ENCODE assay signal across 32 cellular contexts in the genomic region with DNA sequence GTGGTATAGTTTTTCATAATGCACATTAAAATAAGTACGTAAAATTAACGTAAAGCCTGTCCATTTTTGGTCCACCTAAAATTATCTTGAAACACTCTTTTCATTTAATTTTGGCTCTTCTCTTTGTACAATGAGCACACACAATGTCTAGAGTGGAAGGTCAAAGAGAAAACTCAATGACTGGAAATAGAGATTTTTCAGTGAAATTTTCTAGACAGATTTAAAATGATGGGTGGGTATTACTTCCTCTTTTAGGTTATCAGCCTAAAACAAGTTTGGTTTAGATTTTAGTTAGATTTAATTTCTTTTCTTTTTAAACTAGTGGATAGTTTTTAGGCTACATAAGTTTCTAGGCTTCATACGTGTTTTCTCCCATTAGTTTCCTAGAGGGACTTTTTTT. TPM values are rescaled to one million over a fixed set of nuclear protein-coding genes. Genes with fewer than 3 reads are reported as not detected.
DNase-seq lines count a peak whose midpoint lies in the region; ATAC-seq and TF ChIP-seq lines count a peak whose summit lies in the region.
"Had no signal": no experiment of that assay in that cellular context is flagged by ENCODE, and none has a peak within 500 bp of the region (broad histone marks: within the 10 kb centered on the region; RNA-seq: fewer than 3 reads in every experiment).

No MANE protein-coding gene starts in this region.

- POLR2A ChIA-PET in activated B cell treated with CpG ODN at 0.5 μM for 24 hours (lab: Charles Lee): interaction anchor here (0.9 kb wide), 1 partner anchor 13 kb away, joined by 3 read pairs; no protein-coding TSS in a partner anchor

- CTCF ChIA-PET in activated B cell treated with CpG ODN at 0.5 μM for 24 hours (lab: Charles Lee): interaction anchor here (0.9 to 1.1 kb wide), 2 partner anchors 29 to 108 kb away, joined by 3 read pairs; no protein-coding TSS in a partner anchor
- CTCF ChIA-PET in activated naive CD4-positive, alpha-beta T cell treated with anti-CD3 and anti-CD28 coated beads for 36 hours (lab: Charles Lee): interaction anchor here (0.6 kb wide), 1 partner anchor 1665 kb away, joined by 3 read pairs; no protein-coding TSS in a partner anchor

- no peaks in the 10 kb centered on the region for H3K27me3 ChIP-seq in BLaER1 treated with 17β-estradiol and CSF1 and Interleukin-3, amounts not matched to agents 10 nM and 100 nM
- H3K27me3 ChIP-seq in endodermal cell (ENCODE audit: control insufficient read depth, insufficient read depth, low read length, poor library complexity, severe bottlenecking): no peaks in the 10 kb centered on the region
- H3K27me3 ChIP-seq: gastrocnemius medialis, testis, vagina had no signal

- no peak for DNase-seq in activated B cell treated with CpG ODN at 0.5 μM for 24 hours
- no peak for DNase-seq in activated naive CD4-positive, alpha-beta T cell treated with anti-CD3 and anti-CD28 coated beads for 36 hours
- no peak for DNase-seq in endodermal cell
- DNase-seq: activated CD4-positive, alpha-beta T cell treated with anti-CD3 and anti-CD28 coated beads, Interleukin-2, amount 10 ng/mL, durations not matched to agents 7 days and 5 days; activated naive CD4-positive, alpha-beta T cell treated with Interleukin-2 at 50 U/mL for 16 hours; activated T-cell treated with anti-CD3 and anti-CD28 coated beads, Interleukin-2, amount 50 U/mL, for 48 hours; Caco-2; cortex of kidney; DND-41; gastrocnemius medialis; H7; hippocampal formation; left ventricle myocardium inferior; naive thymus-derived CD8-positive, alpha-beta T cell; NCI-H1048; NCI-H187; NCI-H524 treated with DMSO at 0.1 percent for 48 hours; stimulated activated CD4-positive, alpha-beta T cell treated with anti-CD3 and anti-CD28 coated beads, Interleukin-12 subunit alpha, Interleukin-12 subunit beta, amount 100 ng/mL, for 4 hours; stimulated activated CD4-positive, alpha-beta T cell treated with anti-CD3 and anti-CD28 coated beads, Interleukin-4, amount 100 ng/mL, for 24 hours; stimulated activated naive CD4-positive, alpha-beta T cell treated with Interleukin-2 at 50 U/mL for 16 hours; T-helper 2 cell; testis had no signal

- WGBS in endodermal cell (ENCODE audit: insufficient coverage in 1 of 2, insufficient read length in 1 of 2), 2 experiments: 94 to 100% methylated on average over 3 of the region's 3 CpGs

- H3K4me2 ChIP-seq in BLaER1 treated with 17β-estradiol and CSF1 and Interleukin-3, amounts not matched to agents 10 nM and 100 nM: peak overlapping the region in 5 of 11 experiments; percentile 36 to 85 (median 63); a peak in 10 of 22 replicates
- H3K4me2 ChIP-seq: A549, KMS-11 had no signal

- peaks cover 0 to 48% (median 0%) of the 10 kb centered on the region in 11 experiments; a peak in 5 of 22 replicates for H4K20me1 ChIP-seq in BLaER1 treated with 17β-estradiol and CSF1 and Interleukin-3, amounts not matched to agents 10 nM and 100 nM

- H3K27me3 Mint-ChIP-seq in activated B cell treated with CpG ODN at 0.5 μM for 24 hours (no peaks in the 10 kb centered on the region), endodermal cell (ENCODE audit: insufficient read depth) (no peaks in the 10 kb centered on the region)
- no peaks in the 10 kb centered on the region for H3K27me3 Mint-ChIP-seq in activated naive CD4-positive, alpha-beta T cell treated with anti-CD3 and anti-CD28 coated beads for 36 hours (ENCODE audit: low read depth)
- H3K27me3 Mint-ChIP-seq: activated CD4-positive, alpha-beta T cell treated with anti-CD3 and anti-CD28 coated beads, Interleukin-2, amount 10 ng/mL, durations not matched to agents 7 days and 5 days had no signal

- peak overlapping the region in 7 of 11 experiments; percentile 14 to 89 (median 27); a peak in 9 of 22 replicates for H3K27ac ChIP-seq in BLaER1 treated with 17β-estradiol and CSF1 and Interleukin-3, amounts not matched to agents 10 nM and 100 nM
- no peak overlapping the region for H3K27ac ChIP-seq in endodermal cell (ENCODE audit: low read depth, low read length)
- H3K27ac ChIP-seq: A549, gastrocnemius medialis, KMS-11, left ventricle myocardium inferior, testis, vagina, VCaP had no signal

- peaks cover 29 to 88% (median 56%) of the 10 kb centered on the region in 10 experiments for H3K4me1 ChIP-seq in BLaER1 treated with 17β-estradiol and CSF1 and Interleukin-3, amounts not matched to agents 10 nM and 100 nM
- no peaks in the 10 kb centered on the region for H3K4me1 ChIP-seq in endodermal cell (ENCODE audit: control insufficient read depth, insufficient read depth, low read length)

- peak; percentile 39 for ATAC-seq in GM18870 (IDR thresholded peaks at IDR 0.05; ENCODE audit: unreplicated experiment)
- peak; percentile 34 for ATAC-seq in HG03378 (IDR thresholded peaks at IDR 0.05; ENCODE audit: unreplicated experiment)
- peak; percentile 32 for ATAC-seq in activated B cell treated with CpG ODN at 0.5 μM for 24 hours (ENCODE audit: low read depth)
- no peak for ATAC-seq in GM18520 (IDR thresholded peaks at IDR 0.05; ENCODE audit: unreplicated experiment)
- ATAC-seq in HG02981 (IDR thresholded peaks at IDR 0.05; ENCODE audit: unreplicated experiment): no peak
- ATAC-seq: A549; gastrocnemius medialis; naive thymus-derived CD8-positive, alpha-beta T cell had no signal

- no peak overlapping the region for H3K4me3 ChIP-seq in BLaER1 treated with 17β-estradiol and CSF1 and Interleukin-3, amounts not matched to agents 10 nM and 100 nM
- H3K4me3 ChIP-seq in endodermal cell (ENCODE audit: low read length): no peak overlapping the region
- H3K4me3 ChIP-seq: A549, gastrocnemius medialis, left ventricle myocardium inferior, testis, vagina had no signal

- no peak for TF ChIP-seq CTCF in activated B cell treated with CpG ODN at 0.5 μM for 24 hours (IDR thresholded peaks at IDR 0.05)
- no peak for TF ChIP-seq CTCF in endodermal cell (conservative IDR thresholded peaks at IDR 0.05)

- H3K27ac Mint-ChIP-seq in activated B cell treated with CpG ODN at 0.5 μM for 24 hours: peak overlapping the region; percentile 59
- no peak overlapping the region for H3K27ac Mint-ChIP-seq in activated naive CD4-positive, alpha-beta T cell treated with anti-CD3 and anti-CD28 coated beads for 36 hours
- no peak overlapping the region for H3K27ac Mint-ChIP-seq in endodermal cell
- H3K27ac Mint-ChIP-seq: activated CD4-positive, alpha-beta T cell treated with anti-CD3 and anti-CD28 coated beads, Interleukin-2, amount 10 ng/mL, durations not matched to agents 7 days and 5 days; naive thymus-derived CD8-positive, alpha-beta T cell had no signal

- peaks cover 0 to 31% (median 9%) of the 10 kb centered on the region in 11 experiments; a peak in 10 of 22 replicates for H3K36me3 ChIP-seq in BLaER1 treated with 17β-estradiol and CSF1 and Interleukin-3, amounts not matched to agents 10 nM and 100 nM
- no peaks in the 10 kb centered on the region for H3K36me3 ChIP-seq in endodermal cell (ENCODE audit: control insufficient read depth, insufficient read depth, low read length)
- H3K36me3 ChIP-seq: gastrocnemius medialis, vagina had no signal

- H3K9me3 ChIP-seq in BLaER1 treated with 17β-estradiol and CSF1 and Interleukin-3, amounts not matched to agents 10 nM and 100 nM (replicated peaks in 1 of 11): 0 out of 22 replicates have a peak, but pooled peaks cover 0 to 6% (median 0%) of the 10 kb centered on the region in 11 experiments
- no peaks in the 10 kb centered on the region for H3K9me3 ChIP-seq in endodermal cell (ENCODE audit: control insufficient read depth, low read length)
- H3K9me3 ChIP-seq: A549, Caco-2, gastrocnemius medialis, left ventricle myocardium inferior, testis, vagina had no signal

- no peak overlapping the region for H3K4me3 Mint-ChIP-seq in activated B cell treated with CpG ODN at 0.5 μM for 24 hours
- H3K4me3 Mint-ChIP-seq in activated naive CD4-positive, alpha-beta T cell treated with anti-CD3 and anti-CD28 coated beads for 36 hours: no peak overlapping the region
- H3K4me3 Mint-ChIP-seq in endodermal cell: no peak overlapping the region
- H3K4me3 Mint-ChIP-seq: activated CD4-positive, alpha-beta T cell treated with anti-CD3 and anti-CD28 coated beads, Interleukin-2, amount 10 ng/mL, durations not matched to agents 7 days and 5 days; mesothelial cell of epicardium; naive thymus-derived CD8-positive, alpha-beta T cell had no signal

- H3K9me3 Mint-ChIP-seq in activated B cell treated with CpG ODN at 0.5 μM for 24 hours: no peaks in the 10 kb centered on the region
- no peaks in the 10 kb centered on the region for H3K9me3 Mint-ChIP-seq in activated naive CD4-positive, alpha-beta T cell treated with anti-CD3 and anti-CD28 coated beads for 36 hours
- no peaks in the 10 kb centered on the region for H3K9me3 Mint-ChIP-seq in endodermal cell
- H3K9me3 Mint-ChIP-seq: activated CD4-positive, alpha-beta T cell treated with anti-CD3 and anti-CD28 coated beads, Interleukin-2, amount 10 ng/mL, durations not matched to agents 7 days and 5 days; mesothelial cell of epicardium; naive thymus-derived CD8-positive, alpha-beta T cell had no signal

- H3K9ac ChIP-seq in BLaER1 treated with 17β-estradiol and CSF1 and Interleukin-3, amounts not matched to agents 10 nM and 100 nM: no peak overlapping the region
- H3K9ac ChIP-seq in endodermal cell (ENCODE audit: extremely low read depth, low read length, poor library complexity, severe bottlenecking): no peak overlapping the region
- H3K9ac ChIP-seq: KMS-11 had no signal

- intact Hi-C loops in activated B cell treated with CpG ODN at 0.5 μM for 24 hours (cut with micrococcal nuclease): loop anchor here (1.0 kb wide), 2 partner anchors 8 to 10 kb away; no protein-coding TSS in a partner anchor
- intact Hi-C loops in activated naive CD4-positive, alpha-beta T cell treated with anti-CD3 and anti-CD28 coated beads for 36 hours (cut with micrococcal nuclease): no loop called here

- peaks cover 8% of the 10 kb centered on the region for H3K36me3 Mint-ChIP-seq in activated B cell treated with CpG ODN at 0.5 μM for 24 hours (ENCODE audit: low read depth)
- no peaks in the 10 kb centered on the region for H3K36me3 Mint-ChIP-seq in activated naive CD4-positive, alpha-beta T cell treated with anti-CD3 and anti-CD28 coated beads for 36 hours (ENCODE audit: low read depth)
- peaks cover 11% of the 10 kb centered on the region for H3K36me3 Mint-ChIP-seq in endodermal cell (ENCODE audit: low read depth)

- H3K4me1 Mint-ChIP-seq in activated B cell treated with CpG ODN at 0.5 μM for 24 hours (peaks cover 59% of the 10 kb centered on the region), endodermal cell (no peaks in the 10 kb centered on the region)
- H3K4me1 Mint-ChIP-seq in activated naive CD4-positive, alpha-beta T cell treated with anti-CD3 and anti-CD28 coated beads for 36 hours (ENCODE audit: low read depth): peaks cover 16% of the 10 kb centered on the region

RNA-seq across cellular contexts. Expression of a gene that starts 24.9 kb away (rescaled TPM):
- total RNA-seq in activated B cell treated with CpG ODN at 0.5 μM for 24 hours: 22.2 and 23.4 TPM in 2 replicates
- total RNA-seq in activated naive CD4-positive, alpha-beta T cell treated with anti-CD3 and anti-CD28 coated beads for 36 hours: 1 to 10 TPM; 2.1 to 3.2 TPM
- 10 to 100 TPM; 42.3 to 44.3 TPM for total RNA-seq in endodermal cell
- polyA plus RNA-seq in endodermal cell (2013, experiment 1 of 2): 18.9 TPM
- polyA plus RNA-seq in endodermal cell (2013, experiment 2 of 2): 17.5 TPM

Comparison
In these comparisons a context has a peak if more than half of its experiments do, and no peak if none do; other contexts are left out.
1. ATAC-seq: peak in GM18870 (single experiment), HG03378 (single experiment) and activated B cell treated with CpG ODN at 0.5 μM for 24 hours (single experiment); none in GM18520 (single experiment) and HG02981 (single experiment).